In the genomic region with DNA sequence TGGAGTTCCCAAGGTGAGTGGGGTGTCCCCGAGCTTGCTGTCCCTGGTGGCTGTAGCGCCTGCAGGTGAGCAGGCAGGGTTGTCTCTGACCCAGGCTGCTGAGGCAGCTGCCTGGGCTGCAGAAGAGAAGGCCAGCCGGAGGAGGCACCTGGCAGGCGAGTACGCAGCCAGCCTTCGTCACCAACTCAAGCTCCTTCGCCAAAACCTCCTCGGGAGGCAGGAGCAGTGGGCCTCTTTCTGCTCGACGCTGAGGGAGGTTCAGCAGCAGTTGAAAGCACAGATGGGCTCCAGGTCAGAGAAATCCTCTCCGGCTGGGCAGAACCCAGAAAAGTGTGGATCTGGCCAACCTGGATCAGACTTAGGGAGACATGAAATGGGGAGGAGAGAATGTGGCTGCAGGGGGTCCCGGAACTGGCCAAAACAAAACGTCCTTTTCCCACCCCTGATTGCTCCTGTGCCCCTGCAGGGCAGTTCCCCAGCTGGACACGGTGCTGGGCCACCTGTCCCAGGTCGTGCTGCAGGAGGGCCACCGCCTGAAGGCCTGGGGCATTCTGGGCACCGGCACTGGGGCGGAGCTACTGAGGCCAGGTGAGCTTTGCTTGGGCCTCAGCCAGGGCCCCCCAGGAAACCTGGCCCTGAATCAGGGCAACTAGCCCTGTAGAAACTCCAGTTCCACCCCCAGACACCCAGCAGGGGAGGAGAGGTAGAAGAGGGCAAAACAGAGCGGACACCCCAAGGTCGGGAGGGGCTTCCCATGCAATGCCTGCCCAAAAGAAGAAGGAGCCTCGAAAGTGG, we compare ENCODE assay signal across 18 cellular contexts. TPM values are rescaled to one million over a fixed set of nuclear protein-coding genes. Genes with fewer than 3 reads are reported as not detected.
A peak's percentile ranks its signal among the peaks of the same experiment; 100 is the strongest.
DNase-seq lines count a peak whose midpoint lies in the region; ATAC-seq and TF ChIP-seq lines count a peak whose summit lies in the region.
"Had no signal": no experiment of that assay in that cellular context is flagged by ENCODE, and none has a peak within 500 bp of the region (broad histone marks: within the 10 kb centered on the region; RNA-seq: fewer than 3 reads in every experiment).

No MANE protein-coding gene starts in this region.

- TF ChIP-seq EP300 in Ishikawa (IDR thresholded peaks at IDR 0.05; ENCODE audit: borderline replicate concordance) = no peak

- DNase-seq in GM13977 (ENCODE audit: low spot score) (peak; percentile 4), cerebellar cortex (ENCODE audit: low spot score) (peak; percentile 87), neural progenitor cell (ENCODE audit: low spot score) (no peak), medulla oblongata (ENCODE audit: extremely low spot score) (no peak), MV-4-11 (lab: John Stamatoyannopoulos, UW) (no peak), mucosa of descending colon (no peak)
- DNase-seq: NCI-H2171, Right ventricle myocardium superior had no signal

- no peaks in the 10 kb centered on the region for H3F3A ChIP-seq in neural progenitor cell (ENCODE audit: low read depth)

- intact Hi-C loops in mucosa of descending colon (cut with DNase I, micrococcal nuclease) = no loop called here

- H3K4me3 ChIP-seq in neural progenitor cell = no peak overlapping the region
- no peak overlapping the region for H3K4me3 ChIP-seq in mucosa of descending colon
- H3K4me3 ChIP-seq: cardiac muscle cell, suprapubic skin had no signal

- H3K36me3 Mint-ChIP-seq in neural progenitor cell = no peaks in the 10 kb centered on the region
- H3K36me3 Mint-ChIP-seq: activated naive CD8-positive, alpha-beta T cell treated with anti-CD3 and anti-CD28 coated beads, Interleukin-2, amount 10 ng/mL, durations not matched to agents 7 days and 5 days; naive thymus-derived CD8-positive, alpha-beta T cell had no signal

- H3K4me3 Mint-ChIP-seq in neural progenitor cell = no peak overlapping the region
- H3K4me3 Mint-ChIP-seq: activated naive CD8-positive, alpha-beta T cell treated with anti-CD3 and anti-CD28 coated beads, Interleukin-2, amount 10 ng/mL, durations not matched to agents 7 days and 5 days; activated T-cell treated with anti-CD3 and anti-CD28 coated beads, Interleukin-2, amount 50 U/mL, for 72 hours; naive thymus-derived CD8-positive, alpha-beta T cell had no signal

- in situ Hi-C loops in GM13977 (cut with MboI; ENCODE audit: low pct_unique_long_range_greater_than_20kb, low sequenced_read_pairs, unreplicated experiment) = no loop called here

- no peaks in the 10 kb centered on the region for H3K27me3 ChIP-seq in neural progenitor cell

- H3K36me3 ChIP-seq in neural progenitor cell (no peaks in the 10 kb centered on the region), mucosa of descending colon (ENCODE audit: low read depth) (no peaks in the 10 kb centered on the region)
- H3K36me3 ChIP-seq: BE2C, cardiac muscle cell, suprapubic skin had no signal

- no peak for ATAC-seq in mucosa of descending colon

- peaks cover 6% of the 10 kb centered on the region for H3K27me3 Mint-ChIP-seq in neural progenitor cell (ENCODE audit: insufficient read depth, low read depth)

- H3K27ac ChIP-seq in neural progenitor cell = no peak overlapping the region
- H3K27ac ChIP-seq: cardiac muscle cell, foreskin keratinocyte, suprapubic skin had no signal

- peak overlapping the region; percentile 89 for H3K27ac Mint-ChIP-seq in neural progenitor cell
- H3K27ac Mint-ChIP-seq: activated naive CD8-positive, alpha-beta T cell treated with anti-CD3 and anti-CD28 coated beads, Interleukin-2, amount 10 ng/mL, durations not matched to agents 7 days and 5 days; activated T-cell treated with anti-CD3 and anti-CD28 coated beads, Interleukin-2, amount 50 U/mL, for 72 hours had no signal

- no peak for TF ChIP-seq RAD21 in Ishikawa (IDR thresholded peaks at IDR 0.05; ENCODE audit: low read depth)

- H2AFZ ChIP-seq in neural progenitor cell (replicated peaks) = peak overlapping the region; percentile 95

- no peaks in the 10 kb centered on the region for H3K4me1 ChIP-seq in neural progenitor cell
- no peaks in the 10 kb centered on the region for H3K4me1 ChIP-seq in mucosa of descending colon (ENCODE audit: low read depth)
- H3K4me1 ChIP-seq: BE2C, foreskin keratinocyte had no signal

- peaks cover 2% of the 10 kb centered on the region for H3K4me1 Mint-ChIP-seq in neural progenitor cell
- H3K4me1 Mint-ChIP-seq: naive thymus-derived CD8-positive, alpha-beta T cell had no signal

- no peaks in the 10 kb centered on the region for H4K20me1 ChIP-seq in neural progenitor cell (ENCODE audit: low read depth)

- no peak overlapping the region for H3K9ac ChIP-seq in neural progenitor cell

- peak overlapping the region; percentile 55 for H3K4me2 ChIP-seq in neural progenitor cell

- no peaks in the 10 kb centered on the region for H3K79me2 ChIP-seq in neural progenitor cell (ENCODE audit: low read depth)

- H3K9me3 ChIP-seq in neural progenitor cell (ENCODE audit: low read depth) = no peaks in the 10 kb centered on the region
- H3K9me3 ChIP-seq in mucosa of descending colon = no peaks in the 10 kb centered on the region
- H3K9me3 ChIP-seq: BE2C, suprapubic skin had no signal

- H3K9me3 Mint-ChIP-seq in neural progenitor cell = no peaks in the 10 kb centered on the region
- H3K9me3 Mint-ChIP-seq: activated naive CD8-positive, alpha-beta T cell treated with anti-CD3 and anti-CD28 coated beads, Interleukin-2, amount 10 ng/mL, durations not matched to agents 7 days and 5 days; activated T-cell treated with anti-CD3 and anti-CD28 coated beads, Interleukin-2, amount 50 U/mL, for 72 hours; naive thymus-derived CD8-positive, alpha-beta T cell had no signal

- no peak for TF ChIP-seq CTCF in GM13977 (IDR thresholded peaks at IDR 0.05; ENCODE audit: extremely low read depth, insufficient read depth, missing control alignments)
- no peak for TF ChIP-seq CTCF in neural progenitor cell (IDR thresholded peaks at IDR 0.05)
- TF ChIP-seq CTCF in mucosa of descending colon (IDR thresholded peaks at IDR 0.05) = no peak

TF ChIP-seq in Ishikawa, 13 proteins besides CTCF, POLR2A, EP300 and RAD21:
- TF ChIP-seq ZBTB7A (IDR thresholded peaks at IDR 0.05; ENCODE audit: low read depth) (no peak), NFIC (IDR thresholded peaks at IDR 0.05) (0 out of 2 replicates have a peak, but pooled peaks have one; percentile 22)
- TF ChIP-seq, protein P1, sequence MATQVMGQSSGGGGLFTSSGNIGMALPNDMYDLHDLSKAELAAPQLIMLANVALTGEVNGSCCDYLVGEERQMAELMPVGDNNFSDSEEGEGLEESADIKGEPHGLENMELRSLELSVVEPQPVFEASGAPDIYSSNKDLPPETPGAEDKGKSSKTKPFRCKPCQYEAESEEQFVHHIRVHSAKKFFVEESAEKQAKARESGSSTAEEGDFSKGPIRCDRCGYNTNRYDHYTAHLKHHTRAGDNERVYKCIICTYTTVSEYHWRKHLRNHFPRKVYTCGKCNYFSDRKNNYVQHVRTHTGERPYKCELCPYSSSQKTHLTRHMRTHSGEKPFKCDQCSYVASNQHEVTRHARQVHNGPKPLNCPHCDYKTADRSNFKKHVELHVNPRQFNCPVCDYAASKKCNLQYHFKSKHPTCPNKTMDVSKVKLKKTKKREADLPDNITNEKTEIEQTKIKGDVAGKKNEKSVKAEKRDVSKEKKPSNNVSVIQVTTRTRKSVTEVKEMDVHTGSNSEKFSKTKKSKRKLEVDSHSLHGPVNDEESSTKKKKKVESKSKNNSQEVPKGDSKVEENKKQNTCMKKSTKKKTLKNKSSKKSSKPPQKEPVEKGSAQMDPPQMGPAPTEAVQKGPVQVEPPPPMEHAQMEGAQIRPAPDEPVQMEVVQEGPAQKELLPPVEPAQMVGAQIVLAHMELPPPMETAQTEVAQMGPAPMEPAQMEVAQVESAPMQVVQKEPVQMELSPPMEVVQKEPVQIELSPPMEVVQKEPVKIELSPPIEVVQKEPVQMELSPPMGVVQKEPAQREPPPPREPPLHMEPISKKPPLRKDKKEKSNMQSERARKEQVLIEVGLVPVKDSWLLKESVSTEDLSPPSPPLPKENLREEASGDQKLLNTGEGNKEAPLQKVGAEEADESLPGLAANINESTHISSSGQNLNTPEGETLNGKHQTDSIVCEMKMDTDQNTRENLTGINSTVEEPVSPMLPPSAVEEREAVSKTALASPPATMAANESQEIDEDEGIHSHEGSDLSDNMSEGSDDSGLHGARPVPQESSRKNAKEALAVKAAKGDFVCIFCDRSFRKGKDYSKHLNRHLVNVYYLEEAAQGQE (IDR thresholded peaks at IDR 0.05; ENCODE audit: low read depth) = no peak
TF ChIP-seq in Ishikawa: peak in this region for 1.

RNA-seq across cellular contexts. Expression of a gene that starts 56.7 kb away (rescaled TPM):
- total RNA-seq in neural progenitor cell (ENCODE audit: low replicate concordance) (not detected in 2 replicates), mucosa of descending colon (not detected)
- total RNA-seq: cardiac muscle cell; HT-29; lower leg skin; naive thymus-derived CD8-positive, alpha-beta T cell; Right ventricle myocardium superior; suprapubic skin had no signal

RNA-seq across cellular contexts. Expression of a gene that starts 59.1 kb away (rescaled TPM):
- total RNA-seq in neural progenitor cell (ENCODE audit: low replicate concordance) (not detected in 2 replicates), mucosa of descending colon (not detected)
- total RNA-seq: activated naive CD8-positive, alpha-beta T cell treated with anti-CD3 and anti-CD28 coated beads, Interleukin-2, amount 10 ng/mL, durations not matched to agents 7 days and 5 days; activated T-cell treated with anti-CD3 and anti-CD28 coated beads, Interleukin-2, amount 50 U/mL, for 72 hours; cardiac muscle cell; foreskin keratinocyte; HT-29; lower leg skin; naive thymus-derived CD8-positive, alpha-beta T cell; Right ventricle myocardium superior; suprapubic skin had no signal

Comparison
In these comparisons a context has a peak if more than half of its experiments do, and no peak if none do; other contexts are left out.
1. DNase-seq: peak in GM13977 (single experiment) and cerebellar cortex (single experiment); none in neural progenitor cell (single experiment), medulla oblongata (single experiment), MV-4-11 (single experiment) and mucosa of descending colon (0 of 3).